26 cellular contexts compared by ENCODE assay signal in the genomic region with DNA sequence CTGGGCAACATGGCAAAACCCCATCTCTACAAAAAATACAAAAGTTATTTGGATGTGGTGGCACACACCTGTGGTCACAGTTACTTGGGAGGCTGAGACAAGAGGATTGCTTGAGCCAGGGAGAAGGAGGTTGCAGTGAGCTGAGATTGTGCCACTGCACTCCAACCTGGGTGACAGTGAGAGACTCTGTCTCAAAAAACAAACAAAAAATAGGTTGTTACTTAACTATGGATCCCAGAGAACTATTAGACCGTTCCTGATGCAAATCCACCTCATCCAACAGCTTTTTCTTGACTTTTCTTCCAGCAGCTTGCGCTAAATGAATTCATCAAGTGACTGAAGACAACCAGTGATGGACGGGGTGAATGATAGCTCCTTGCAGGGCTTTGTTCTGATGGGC. TPM values are rescaled to one million over a fixed set of nuclear protein-coding genes. Genes with fewer than 3 reads are reported as not detected.
DNase-seq lines count a peak whose midpoint lies in the region; ATAC-seq and TF ChIP-seq lines count a peak whose summit lies in the region.
"Had no signal": no experiment of that assay in that cellular context is flagged by ENCODE, and none has a peak within 500 bp of the region (broad histone marks: within the 10 kb centered on the region; RNA-seq: fewer than 3 reads in every experiment).

A gene (plus strand): TSS at position 301 of the 400 bp plus-strand sequence. CDS start 52 bp downstream, at position 353.

- no peak for TF ChIP-seq RAD21 in IMR-90 (IDR thresholded peaks at IDR 0.05; ENCODE audit: low read length)

- CTCF ChIA-PET in IMR-90 (lab: Yijun Ruan, JAX), result no interaction called here

- peak within 1 kb of the TSS; percentile 4 for H2AFZ ChIP-seq in IMR-90 (replicated peaks; ENCODE audit: low read length, poor library complexity)

- H3K9ac ChIP-seq in IMR-90 (ENCODE audit: low read depth, low read length) (no peak within 1 kb of the TSS), NT2/D1 (ENCODE audit: insufficient read length, low read depth) (no peak within 1 kb of the TSS)
- H3K9ac ChIP-seq: BLaER1 had no signal

- no peak within 1 kb of the TSS for H3K4me3 Mint-ChIP-seq in neural crest cell
- H3K4me3 Mint-ChIP-seq: CD14-positive monocyte; CD8-positive, alpha-beta memory T cell had no signal

- no peak within 1 kb of the TSS for H3K14ac ChIP-seq in IMR-90 (replicated peaks; ENCODE audit: low read depth, low read length)

- H3K9me3 ChIP-seq in IMR-90 (ENCODE audit: control insufficient read depth, insufficient read depth, low read length) (peaks cover 5% of the 10 kb centered on the region; the same call in 1 of the 2 replicates), NT2/D1 (ENCODE audit: insufficient read depth, low read length) (no peaks in the 10 kb centered on the region)
- H3K9me3 ChIP-seq: BE2C had no signal

- DNase-seq in IMR-90 (no peak), NT2/D1 (ENCODE audit: low read depth, low spot score) (no peak), neural crest cell (ENCODE audit: low read depth, low spot score) (no peak), HUDEP-2 (lab: John Stamatoyannopoulos, UW; ENCODE audit: unreplicated experiment in 76 of 76) (no peak), UCSD-AML1 (lab: John Stamatoyannopoulos, UW; ENCODE audit: unreplicated experiment) (no peak)
- no peak for DNase-seq in stimulated activated naive CD4-positive, alpha-beta T cell (lab: John Stamatoyannopoulos, UW)
- DNase-seq: 8988T; ACHN; C1 segment of cervical spinal cord; CD4-positive, alpha-beta memory T cell; CD4-positive, CD25-positive, alpha-beta regulatory T cell; CD8-positive, alpha-beta memory T cell; COR-L47; DMS 273 treated with DMSO at 0.1 percent for 48 hours; DMS153; DMS79; DND-41; EL; GDM1 had no signal

- dilution Hi-C loops in IMR-90 (cut with HindIII; ENCODE audit: low sequenced_read_pairs, unreplicated experiment), result no loop called here

- H2BK5ac ChIP-seq in IMR-90 (ENCODE audit: low read depth, low read length, poor library complexity, severe bottlenecking), result no peak within 1 kb of the TSS

- no peak within 1 kb of the TSS for H3K4me2 ChIP-seq in IMR-90 (ENCODE audit: low read depth, low read length)

- WGBS in IMR-90 (ENCODE audit: extremely low coverage in 2 of 2, insufficient read length in 1 of 2), 2 experiments, result no CpG with 5 or more reads among the region's 3 CpGs

- H3K4ac ChIP-seq in IMR-90 (ENCODE audit: low read depth, low read length), result no peak within 1 kb of the TSS

- ATAC-seq in IMR-90 (ENCODE audit: low read depth), result no peak
- ATAC-seq: GM12878 had no signal

- H3K23ac ChIP-seq in IMR-90 (ENCODE audit: low read depth, low read length), result no peak within 1 kb of the TSS

- H4K20me1 ChIP-seq in IMR-90 (ENCODE audit: insufficient read depth, low read length), result no peaks in the 10 kb centered on the region
- H4K20me1 ChIP-seq: BLaER1 had no signal

- POLR2A ChIA-PET in IMR-90 (lab: Charles Lee; ENCODE audit: unreplicated experiment), result no interaction called here

- in situ Hi-C loops in IMR-90 (cut with MboI; ENCODE audit: low sequenced_read_pairs), result no loop called here

- intact Hi-C loops in IMR-90 (cut with micrococcal nuclease), result no loop called here

- no peak within 1 kb of the TSS for H2AK9ac ChIP-seq in IMR-90 (replicated peaks; ENCODE audit: low read depth, low read length, poor library complexity)

- no peaks in the 10 kb centered on the region; the same call in 1 of the 2 replicates for H3K27me3 ChIP-seq in IMR-90 (ENCODE audit: control insufficient read depth, insufficient read depth, low read length)
- peaks cover 2% of the 10 kb centered on the region for H3K27me3 ChIP-seq in NT2/D1 (ENCODE audit: insufficient read depth, insufficient read length)
- H3K27me3 ChIP-seq: BLaER1 had no signal

- no peak within 1 kb of the TSS for H3K18ac ChIP-seq in IMR-90 (ENCODE audit: low read depth, low read length)

- H4K91ac ChIP-seq in IMR-90 (ENCODE audit: insufficient read depth, low read depth, low read length), result no peak within 1 kb of the TSS

- no peaks in the 10 kb centered on the region for H3K4me1 ChIP-seq in IMR-90 (ENCODE audit: control insufficient read depth, insufficient read depth, low read length)
- H3K4me1 ChIP-seq in NT2/D1 (ENCODE audit: insufficient read depth, insufficient read length), result no peaks in the 10 kb centered on the region
- H3K4me1 ChIP-seq: BE2C had no signal

- TF ChIP-seq CTCF in IMR-90 (conservative IDR thresholded peaks at IDR 0.05; ENCODE audit: low read depth, low read length) (no peak), neural crest cell (conservative IDR thresholded peaks at IDR 0.05) (no peak)

- H3K9me1 ChIP-seq in IMR-90 (ENCODE audit: insufficient read depth, low read length), result no peaks in the 10 kb centered on the region

- H3K27me3 Mint-ChIP-seq in neural crest cell (ENCODE audit: low read depth), result peaks cover 45% of the 10 kb centered on the region
- H3K27me3 Mint-ChIP-seq: CD4-positive, CD25-positive, alpha-beta regulatory T cell had no signal

- peak within 1 kb of the TSS; percentile 43 for H3K27ac Mint-ChIP-seq in neural crest cell (ENCODE audit: unreplicated experiment)
- H3K27ac Mint-ChIP-seq: CD14-positive monocyte; CD4-positive, CD25-positive, alpha-beta regulatory T cell had no signal

- H3K36me3 Mint-ChIP-seq in neural crest cell (ENCODE audit: low read depth), result no peaks in the 10 kb centered on the region
- H3K36me3 Mint-ChIP-seq: CD14-positive monocyte had no signal

- H3K4me3 ChIP-seq in IMR-90 (ENCODE audit: insufficient read depth, low read depth, low read length) (no peak within 1 kb of the TSS), NT2/D1 (ENCODE audit: insufficient read length, low read depth) (peak within 1 kb of the TSS; percentile 3)
- H3K4me3 ChIP-seq: BLaER1, GM12878 had no signal

- TF ChIP-seq POLR2A in IMR-90 (IDR thresholded peaks at IDR 0.05; ENCODE audit: low read depth, low read length), result no peak

- no peak within 1 kb of the TSS for H3K56ac ChIP-seq in IMR-90 (ENCODE audit: extremely low read depth, insufficient read depth, low read length)

- no peak within 1 kb of the TSS for H2BK120ac ChIP-seq in IMR-90 (ENCODE audit: low read depth, low read length)

- no peak within 1 kb of the TSS for H2BK20ac ChIP-seq in IMR-90 (ENCODE audit: low read depth, low read length)

- H3K27ac ChIP-seq in IMR-90 (ENCODE audit: insufficient read depth, low read length), result no peak within 1 kb of the TSS
- H3K27ac ChIP-seq: BLaER1 had no signal

- H4K5ac ChIP-seq in IMR-90 (ENCODE audit: low read depth, low read length), result no peak within 1 kb of the TSS

- H3K9me3 Mint-ChIP-seq in neural crest cell, result peaks cover 2% of the 10 kb centered on the region

- no TSS peak for BruUV-seq in IMR-90 (replicated peaks; lab: Mats Ljungman, UMichigan)

- H3K36me3 ChIP-seq in IMR-90 (ENCODE audit: control insufficient read depth, insufficient read depth, low read length) (no peaks in the 10 kb centered on the region), NT2/D1 (ENCODE audit: insufficient read depth, insufficient read length, low read length) (no peaks in the 10 kb centered on the region)
- H3K36me3 ChIP-seq: BE2C, BLaER1 had no signal

- H2BK15ac ChIP-seq in IMR-90 (ENCODE audit: low read depth, low read length), result no peak within 1 kb of the TSS

- H3K79me1 ChIP-seq in IMR-90 (ENCODE audit: low read depth in 1 of 2, low read length in 2 of 2), result no peaks in the 10 kb centered on the region

- no peak within 1 kb of the TSS for H4K8ac ChIP-seq in IMR-90 (ENCODE audit: low read depth in 2 of 2, low read length in 2 of 2)

- no peak within 1 kb of the TSS for H2AK5ac ChIP-seq in IMR-90 (ENCODE audit: low read depth, low read length)

- H3K4me1 Mint-ChIP-seq in neural crest cell, result no peaks in the 10 kb centered on the region

TF ChIP-seq in IMR-90, 13 proteins besides CTCF, POLR2A, EP300 and RAD21:
- TF ChIP-seq SMC3 (IDR thresholded peaks at IDR 0.05; ENCODE audit: low read depth, low read length) (no peak), CEBPB (IDR thresholded peaks at IDR 0.05; ENCODE audit: low read depth, low read length) (no peak), MXI1 (IDR thresholded peaks at IDR 0.05; ENCODE audit: borderline replicate concordance, low read depth, low read length) (no peak), BHLHE40 (IDR thresholded peaks at IDR 0.05; ENCODE audit: low read depth, low read length) (no peak), RCOR1 (IDR thresholded peaks at IDR 0.05; ENCODE audit: insufficient replicate concordance, low read length) (no peak), FOS (IDR thresholded peaks at IDR 0.05; ENCODE audit: low read depth, low read length) (no peak), RFX5 (IDR thresholded peaks at IDR 0.05; ENCODE audit: low read depth, low read length) (no peak), MAFK (IDR thresholded peaks at IDR 0.05; ENCODE audit: low read depth, low read length) (no peak), NFE2L2 (IDR thresholded peaks at IDR 0.05; ENCODE audit: low read depth, low read length) (no peak), CHD1 (IDR thresholded peaks at IDR 0.05; ENCODE audit: low read depth, low read length) (no peak), MAZ (IDR thresholded peaks at IDR 0.05; ENCODE audit: borderline replicate concordance, low read depth, low read length) (no peak)
- TF ChIP-seq, protein P1, sequence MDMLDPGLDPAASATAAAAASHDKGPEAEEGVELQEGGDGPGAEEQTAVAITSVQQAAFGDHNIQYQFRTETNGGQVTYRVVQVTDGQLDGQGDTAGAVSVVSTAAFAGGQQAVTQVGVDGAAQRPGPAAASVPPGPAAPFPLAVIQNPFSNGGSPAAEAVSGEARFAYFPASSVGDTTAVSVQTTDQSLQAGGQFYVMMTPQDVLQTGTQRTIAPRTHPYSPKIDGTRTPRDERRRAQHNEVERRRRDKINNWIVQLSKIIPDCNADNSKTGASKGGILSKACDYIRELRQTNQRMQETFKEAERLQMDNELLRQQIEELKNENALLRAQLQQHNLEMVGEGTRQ (IDR thresholded peaks at IDR 0.05; ENCODE audit: low read depth, low read length), result no peak
- TF ChIP-seq, protein P2, sequence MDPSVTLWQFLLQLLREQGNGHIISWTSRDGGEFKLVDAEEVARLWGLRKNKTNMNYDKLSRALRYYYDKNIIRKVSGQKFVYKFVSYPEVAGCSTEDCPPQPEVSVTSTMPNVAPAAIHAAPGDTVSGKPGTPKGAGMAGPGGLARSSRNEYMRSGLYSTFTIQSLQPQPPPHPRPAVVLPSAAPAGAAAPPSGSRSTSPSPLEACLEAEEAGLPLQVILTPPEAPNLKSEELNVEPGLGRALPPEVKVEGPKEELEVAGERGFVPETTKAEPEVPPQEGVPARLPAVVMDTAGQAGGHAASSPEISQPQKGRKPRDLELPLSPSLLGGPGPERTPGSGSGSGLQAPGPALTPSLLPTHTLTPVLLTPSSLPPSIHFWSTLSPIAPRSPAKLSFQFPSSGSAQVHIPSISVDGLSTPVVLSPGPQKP (IDR thresholded peaks at IDR 0.05; ENCODE audit: borderline replicate concordance, low read depth, low read length), result no peak
TF ChIP-seq in IMR-90: peak in this region for 0.

RNA-seq across cellular contexts. Expression of the gene that starts here (rescaled TPM):
- total RNA-seq in IMR-90 (2012; rRNA removed) (under 0.01 TPM in 1 of 2 replicates, not detected in the other), neural crest cell (0.16 TPM in 1 of 2 replicates, not detected in the other)
- 0.05 TPM in 1 of 2 replicates, not detected in the other for polyA plus RNA-seq in IMR-90 (2012; rRNA removed)
- 0.05 TPM in 1 of 2 replicates, not detected in the other for polyA plus RNA-seq in IMR-90 (2012; cell fraction: cytosol; rRNA removed)
- 0.05 TPM in 2 replicates for polyA plus RNA-seq in IMR-90 (2012; cell fraction: nucleus; rRNA removed; ENCODE audit: low replicate concordance)
- total RNA-seq: A673; CD4-positive, alpha-beta memory T cell; CD4-positive, CD25-positive, alpha-beta regulatory T cell; CD8-positive, alpha-beta memory T cell; Daoy; G401 had no signal
- polyA plus RNA-seq: CD14-positive monocyte had no signal
